Comparison of ENCODE assay signal across 10 cellular contexts in the genomic region with DNA sequence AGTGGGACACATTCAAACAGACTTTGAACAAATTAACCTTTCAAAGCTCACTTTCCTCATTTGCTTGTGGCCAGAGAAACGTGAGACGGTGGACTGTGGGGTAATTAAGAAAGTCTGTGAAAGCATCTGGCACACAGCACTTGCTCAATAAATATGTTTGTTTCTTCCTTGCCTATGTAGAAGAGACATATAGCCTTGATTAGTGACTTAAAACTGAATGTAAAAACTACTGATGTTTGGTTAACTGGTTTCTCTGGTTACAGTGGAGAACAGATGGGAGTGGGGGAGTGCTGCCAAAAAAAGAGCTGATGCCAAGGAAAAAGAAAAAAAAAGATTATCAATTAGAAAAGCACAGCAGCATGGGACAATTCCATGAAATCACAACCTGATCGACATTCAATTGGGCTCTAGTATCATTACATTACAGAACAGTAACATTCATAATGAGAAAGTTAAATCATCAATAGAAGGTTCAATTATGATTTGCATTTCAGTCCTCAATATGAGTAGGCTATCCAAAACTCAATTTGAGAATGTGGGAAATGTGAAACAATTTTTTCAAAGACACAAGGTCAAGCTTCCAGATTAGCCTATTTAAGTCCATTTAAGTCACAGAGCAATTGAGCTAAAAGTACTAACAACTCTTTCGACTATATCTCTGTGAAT. TPM values are rescaled to one million over a fixed set of nuclear protein-coding genes. Genes with fewer than 3 reads are reported as not detected.
DNase-seq lines count a peak whose midpoint lies in the region; ATAC-seq and TF ChIP-seq lines count a peak whose summit lies in the region.
"Had no signal": no experiment of that assay in that cellular context is flagged by ENCODE, and none has a peak within 500 bp of the region (broad histone marks: within the 10 kb centered on the region; RNA-seq: fewer than 3 reads in every experiment).

No MANE protein-coding gene starts in this region.

- H3K4me3 ChIP-seq in coronary artery, result no peak overlapping the region
- H3K4me3 ChIP-seq: BLaER1, left ventricle myocardium inferior had no signal

- H3K27ac ChIP-seq in coronary artery, result no peak overlapping the region
- H3K27ac ChIP-seq: BLaER1, left ventricle myocardium inferior had no signal

- H3K4me3 Mint-ChIP-seq in activated T-cell treated with anti-CD3 and anti-CD28 coated beads, Interleukin-2, amount 50 U/mL, for 24 hours, result peak overlapping the region; percentile 53
- H3K4me3 Mint-ChIP-seq in endothelial cell (ENCODE audit: unreplicated experiment), result no peak overlapping the region
- H3K4me3 Mint-ChIP-seq in stimulated activated memory B cell treated with anti-CD40 and anti-IgM and Interleukin-4, amounts not matched to agents 10 μg/mL and 1 μg/mL and 100 μg/mL, for 72 hours, result peak overlapping the region; percentile 10

- H3K9me3 Mint-ChIP-seq in activated T-cell treated with anti-CD3 and anti-CD28 coated beads, Interleukin-2, amount 50 U/mL, for 24 hours, result peaks cover 4% of the 10 kb centered on the region
- no peaks in the 10 kb centered on the region for H3K9me3 Mint-ChIP-seq in endothelial cell (ENCODE audit: unreplicated experiment)
- peaks cover 5% of the 10 kb centered on the region for H3K9me3 Mint-ChIP-seq in stimulated activated memory B cell treated with anti-CD40 and anti-IgM and Interleukin-4, amounts not matched to agents 10 μg/mL and 1 μg/mL and 100 μg/mL, for 72 hours

- DNase-seq in activated T-cell treated with anti-CD3 and anti-CD28 coated beads, Interleukin-2, amount 50 U/mL, for 24 hours, result no peak
- DNase-seq in activated T-cell treated with anti-CD3 and anti-CD28 coated beads, Interleukin-2, amount 50 U/mL, for 48 hours, result no peak
- DNase-seq in NCI-H1694 treated with DMSO at 0.1 percent for 48 hours (lab: John Stamatoyannopoulos, UW), result peak; percentile 59
- no peak for DNase-seq in endothelial cell (ENCODE audit: low spot score)
- no peak for DNase-seq in C1 segment of cervical spinal cord (lab: John Stamatoyannopoulos, UW)
- no peak for DNase-seq in midbrain (lab: John Stamatoyannopoulos, UW)
- DNase-seq in coronary artery (ENCODE audit: low spot score), result no peak
- DNase-seq: left ventricle myocardium inferior had no signal

- peak overlapping the region; percentile 92 for H3K27ac Mint-ChIP-seq in activated T-cell treated with anti-CD3 and anti-CD28 coated beads, Interleukin-2, amount 50 U/mL, for 24 hours
- peak overlapping the region; percentile 71 for H3K27ac Mint-ChIP-seq in endothelial cell (ENCODE audit: unreplicated experiment)
- peak overlapping the region; percentile 41 for H3K27ac Mint-ChIP-seq in stimulated activated memory B cell treated with anti-CD40 and anti-IgM and Interleukin-4, amounts not matched to agents 10 μg/mL and 1 μg/mL and 100 μg/mL, for 72 hours

- H3K36me3 Mint-ChIP-seq in activated T-cell treated with anti-CD3 and anti-CD28 coated beads, Interleukin-2, amount 50 U/mL, for 24 hours (ENCODE audit: low read depth), result peaks cover 54% of the 10 kb centered on the region
- H3K36me3 Mint-ChIP-seq in endothelial cell (ENCODE audit: low read depth, unreplicated experiment), result peaks cover 9% of the 10 kb centered on the region
- peaks cover 30% of the 10 kb centered on the region for H3K36me3 Mint-ChIP-seq in stimulated activated memory B cell treated with anti-CD40 and anti-IgM and Interleukin-4, amounts not matched to agents 10 μg/mL and 1 μg/mL and 100 μg/mL, for 72 hours

- TF ChIP-seq CTCF in endothelial cell (IDR thresholded peaks at IDR 0.05; ENCODE audit: unreplicated experiment) (no peak), coronary artery (IDR thresholded peaks at IDR 0.05) (no peak)

- no peaks in the 10 kb centered on the region for H3K27me3 Mint-ChIP-seq in activated T-cell treated with anti-CD3 and anti-CD28 coated beads, Interleukin-2, amount 50 U/mL, for 24 hours
- H3K27me3 Mint-ChIP-seq in endothelial cell (ENCODE audit: unreplicated experiment), result peaks cover 6% of the 10 kb centered on the region
- no peaks in the 10 kb centered on the region for H3K27me3 Mint-ChIP-seq in stimulated activated memory B cell treated with anti-CD40 and anti-IgM and Interleukin-4, amounts not matched to agents 10 μg/mL and 1 μg/mL and 100 μg/mL, for 72 hours

- H3K4me1 Mint-ChIP-seq in activated T-cell treated with anti-CD3 and anti-CD28 coated beads, Interleukin-2, amount 50 U/mL, for 24 hours (ENCODE audit: low read depth), result peaks cover 87% of the 10 kb centered on the region
- peaks cover 64% of the 10 kb centered on the region for H3K4me1 Mint-ChIP-seq in endothelial cell (ENCODE audit: unreplicated experiment)
- peaks cover 74% of the 10 kb centered on the region for H3K4me1 Mint-ChIP-seq in stimulated activated memory B cell treated with anti-CD40 and anti-IgM and Interleukin-4, amounts not matched to agents 10 μg/mL and 1 μg/mL and 100 μg/mL, for 72 hours

- ATAC-seq in stimulated activated memory B cell treated with anti-CD40 and anti-IgM and Interleukin-4, amounts not matched to agents 10 μg/mL and 1 μg/mL and 100 μg/mL, for 72 hours, result no peak

RNA-seq across cellular contexts. Expression of gene CUL3, which starts 14.7 kb away (rescaled TPM):
- total RNA-seq in endothelial cell (ENCODE audit: unreplicated experiment), result 138 TPM

Comparison
In these comparisons a context has a peak if more than half of its experiments do, and no peak if none do; other contexts are left out.
1. H3K27ac Mint-ChIP-seq: peak in every context shown above with its lines; median percentile 92 in activated T-cell treated with anti-CD3 and anti-CD28 coated beads, Interleukin-2, amount 50 U/mL, for 24 hours; 71 in endothelial cell; 41 in stimulated activated memory B cell treated with anti-CD40 and anti-IgM and Interleukin-4, amounts not matched to agents 10 μg/mL and 1 μg/mL and 100 μg/mL, for 72 hours.